Comparison of ENCODE assay signal across 25 cellular contexts in the genomic region with DNA sequence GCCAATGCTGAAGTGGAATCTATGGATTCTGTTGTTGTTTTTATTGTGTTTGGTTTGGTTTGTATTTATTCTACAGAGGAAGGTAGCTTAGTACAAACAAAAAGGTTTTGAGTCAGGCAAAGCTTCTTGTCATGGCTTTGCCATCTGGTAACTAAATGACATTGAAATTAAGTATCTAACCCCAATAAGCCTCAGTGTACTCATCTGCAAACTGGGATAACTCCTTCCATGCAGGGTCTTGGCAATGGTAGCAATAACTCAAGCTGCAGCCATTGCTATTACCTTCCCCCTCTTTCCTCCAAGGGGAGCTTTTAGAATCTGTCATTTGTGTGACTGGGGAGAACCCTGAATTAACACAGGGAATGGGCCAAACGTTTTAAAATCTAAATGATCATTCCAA.
"Had no signal": no experiment of that assay in that cellular context is flagged by ENCODE, and none has a peak within 500 bp of the region (broad histone marks: within the 10 kb centered on the region; RNA-seq: fewer than 3 reads in every experiment).

No MANE protein-coding gene starts in this region.

- H3K4me3 Mint-ChIP-seq: activated naive CD8-positive, alpha-beta T cell; activated T-helper 17 cell treated with anti-CD3 and anti-CD28 coated beads, Interleukin-2, amount 50 U/mL, for 72 hours; naive B cell had no signal

- H3K4me3 ChIP-seq: adrenal gland, ascending aorta, thyroid gland had no signal

- H3K36me3 ChIP-seq: adrenal gland, ascending aorta, brain microvascular endothelial cell, thyroid gland, WERI-Rb-1 had no signal

- ATAC-seq: activated T-helper 17 cell treated with anti-CD3 and anti-CD28 coated beads, Interleukin-2, amount 50 U/mL, for 72 hours; left cardiac atrium; stimulated activated naive CD8-positive, alpha-beta T cell treated with anti-CD3 and anti-CD28 coated beads, Interleukin-15, Interleukin-2, amounts not matched to agents 100 U/mL and 50 U/mL, for 24 hours had no signal

- H3K9me3 Mint-ChIP-seq: activated T-helper 17 cell treated with anti-CD3 and anti-CD28 coated beads, Interleukin-2, amount 50 U/mL, for 72 hours; naive B cell had no signal

- DNase-seq: activated CD4-positive, alpha-beta T cell treated with anti-CD3 and anti-CD28 coated beads for 1 hour; activated naive CD4-positive, alpha-beta T cell; activated T-cell treated with anti-CD3 and anti-CD28 coated beads, Interleukin-2, amount 50 U/mL, for 1 hour; adrenal gland; brain microvascular endothelial cell; caudate nucleus; dermis blood vessel endothelial cell; effector CD8-positive, alpha-beta T cell; glutamatergic neuron; hypothalamus; islet precursor cell; left cardiac atrium; naive B cell; retina; stimulated activated CD4-positive, alpha-beta T cell treated with anti-CD3 and anti-CD28 coated beads, Interleukin-4, amount 100 ng/mL, for 24 hours; stimulated activated naive CD8-positive, alpha-beta T cell treated with anti-CD3 and anti-CD28 coated beads, Interleukin-15, Interleukin-2, amounts not matched to agents 100 U/mL and 50 U/mL, for 24 hours; substantia nigra; T-helper 1 cell; thyroid gland; WERI-Rb-1 had no signal

- H3K27me3 Mint-ChIP-seq: activated naive CD8-positive, alpha-beta T cell had no signal

- H3K4me1 Mint-ChIP-seq: activated T-helper 17 cell treated with anti-CD3 and anti-CD28 coated beads, Interleukin-2, amount 50 U/mL, for 72 hours; naive B cell had no signal

- H3K4me1 ChIP-seq: adrenal gland, ascending aorta, thyroid gland had no signal

- FAIRE-seq: frontal cortex, TTC549 had no signal

- H3K9me3 ChIP-seq: adrenal gland, ascending aorta, thyroid gland had no signal

- H3K27ac ChIP-seq: adrenal gland, ascending aorta, brain microvascular endothelial cell, thyroid gland, WERI-Rb-1 had no signal

- H3K27me3 ChIP-seq: adrenal gland, ascending aorta, brain microvascular endothelial cell, thyroid gland had no signal

- H3K36me3 Mint-ChIP-seq: activated naive CD8-positive, alpha-beta T cell; naive B cell had no signal

- H3K27ac Mint-ChIP-seq: activated naive CD8-positive, alpha-beta T cell; activated T-helper 17 cell treated with anti-CD3 and anti-CD28 coated beads, Interleukin-2, amount 50 U/mL, for 72 hours; naive B cell had no signal
